In the genomic region with DNA sequence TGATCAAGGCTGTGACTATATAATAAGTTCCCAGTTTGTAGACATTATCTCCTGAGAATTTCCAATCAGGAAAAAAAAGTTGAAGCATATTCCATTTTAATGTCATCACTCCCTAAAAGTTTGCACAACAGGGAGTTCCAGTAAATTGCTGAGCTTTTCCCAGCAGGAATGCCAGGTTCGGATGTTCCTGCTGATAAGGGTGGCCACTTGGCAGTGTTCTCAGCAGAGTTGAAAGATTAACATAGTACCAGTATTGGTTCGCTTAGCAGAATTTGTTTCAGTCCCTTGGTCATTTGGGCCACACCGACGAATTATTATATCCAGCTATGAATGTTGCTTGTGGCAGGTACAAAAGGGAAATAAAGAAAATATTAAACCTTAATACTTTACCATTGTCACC, we compare ENCODE assay signal across 30 cellular contexts. TPM values are rescaled to one million over a fixed set of nuclear protein-coding genes. Genes with fewer than 3 reads are reported as not detected.
DNase-seq lines count a peak whose midpoint lies in the region; ATAC-seq, FAIRE-seq and TF ChIP-seq lines count a peak whose summit lies in the region.
"Had no signal": no experiment of that assay in that cellular context is flagged by ENCODE, and none has a peak within 500 bp of the region (broad histone marks: within the 10 kb centered on the region; RNA-seq: fewer than 3 reads in every experiment).

No MANE protein-coding gene starts in this region.

- no peak for FAIRE-seq in A549 (lab: Jason Lieb, UNC)
- FAIRE-seq: A204.1 had no signal

- H3K23ac ChIP-seq in mesendoderm (ENCODE audit: low read length): no peak overlapping the region

- H4K5ac ChIP-seq in mesendoderm (ENCODE audit: low read length): no peak overlapping the region

- no peaks in the 10 kb centered on the region for H3K36me3 ChIP-seq in adrenal gland (replicated peaks in 1 of 2)
- no peaks in the 10 kb centered on the region for H3K36me3 ChIP-seq in mesendoderm (ENCODE audit: control insufficient read depth, insufficient read depth, low read length)

- DNase-seq in A549 (ENCODE audit: low read depth in 1 of 2, low spot score in 1 of 2) (peak in 1 of 2 experiments; percentile 64), adrenal gland (peak in 6 of 7 donors; percentile 35 to 79 (median 67)), fibroblast of pulmonary artery (ENCODE audit: low read depth) (peak; percentile 83), mesendoderm (peak; percentile 47), NCI-H82 (lab: John Stamatoyannopoulos, UW) (no peak), cerebellar nuclear complex (lab: John Stamatoyannopoulos, UW) (no peak), T-helper 2 cell (no peak)
- DNase-seq: activated CD4-positive, alpha-beta T cell treated with anti-CD3 and anti-CD28 coated beads, Interleukin-2, amount 50 U/mL, for 4 hours; activated CD8-positive, alpha-beta memory T cell treated with anti-CD3 and anti-CD28 coated beads, Interleukin-2, amount 10 ng/mL, durations not matched to agents 7 days and 5 days; activated naive CD4-positive, alpha-beta T cell; activated naive CD8-positive, alpha-beta T cell treated with anti-CD3 and anti-CD28 coated beads, Interleukin-2, amount 50 U/mL, for 24 hours; activated T-cell treated with anti-CD3 and anti-CD28 coated beads, Interleukin-2, amount 50 U/mL, for 4 hours; CD4-positive, alpha-beta memory T cell; effector CD4-positive, alpha-beta T cell; glutamatergic neuron; islet precursor cell; NCI-H1105 treated with DMSO at 0.1 percent for 48 hours; NCI-H187 treated with DMSO at 0.1 percent for 48 hours; NCI-H526; NK-92 treated with Interleukin-12 subunit alpha and Interleukin-12 subunit beta, amount 100 ng/mL, for 24 hours; PC-3; SK-N-SH; stimulated activated naive CD8-positive, alpha-beta T cell treated with anti-CD3 and anti-CD28 coated beads, Interleukin-15, Interleukin-2, amounts not matched to agents 100 U/mL and 50 U/mL, for 24 hours; testis had no signal

- no peak overlapping the region for H2AK5ac ChIP-seq in mesendoderm (ENCODE audit: low read length)

- ATAC-seq in A549 (no peak), HG03196 (IDR thresholded peaks at IDR 0.05; ENCODE audit: unreplicated experiment) (no peak)
- ATAC-seq: activated CD8-positive, alpha-beta memory T cell treated with anti-CD3 and anti-CD28 coated beads, Interleukin-2, amount 10 ng/mL, durations not matched to agents 7 days and 5 days; activated naive CD8-positive, alpha-beta T cell treated with anti-CD3 and anti-CD28 coated beads, Interleukin-2, amount 50 U/mL, for 24 hours; activated T-cell treated with anti-CD3 and anti-CD28 coated beads, Interleukin-2, amount 50 U/mL, for 4 hours; HCT116; PC-3; stimulated activated naive CD8-positive, alpha-beta T cell treated with anti-CD3 and anti-CD28 coated beads, Interleukin-15, Interleukin-2, amounts not matched to agents 100 U/mL and 50 U/mL, for 24 hours had no signal

- TF ChIP-seq RAD21 in A549 (conservative IDR thresholded peaks at IDR 0.05 in 1 of 2, IDR thresholded peaks at IDR 0.05 in 1 of 2): no peak

- H3K18ac ChIP-seq in mesendoderm (ENCODE audit: low read length): no peak overlapping the region

- peak; percentile 31 to 52; a peak in 2 of 5 replicates for TF ChIP-seq EP300 in A549 (IDR thresholded peaks at IDR 0.05)

- H2BK120ac ChIP-seq in mesendoderm (ENCODE audit: low read depth, low read length): no peak overlapping the region

- H3K27me3 ChIP-seq in adrenal gland (no peaks in the 10 kb centered on the region), mesendoderm (ENCODE audit: insufficient read depth, low read length, poor library complexity) (no peaks in the 10 kb centered on the region)
- H3K27me3 ChIP-seq: testis had no signal

- TF ChIP-seq POLR2A in A549 (IDR thresholded peaks at IDR 0.05; ENCODE audit: low read length): no peak
- no peak for TF ChIP-seq POLR2A in adrenal gland (IDR thresholded peaks at IDR 0.05)

- no peak overlapping the region for H3K4me3 ChIP-seq in A549
- H3K4me3 ChIP-seq in adrenal gland: no peak overlapping the region
- H3K4me3 ChIP-seq in fibroblast of pulmonary artery (replicated peaks; ENCODE audit: low read depth, low read length): no peak overlapping the region
- H3K4me3 ChIP-seq in mesendoderm (ENCODE audit: low read length): no peak overlapping the region
- H3K4me3 ChIP-seq: lung, testis had no signal

- no peak overlapping the region for H3K9ac ChIP-seq in mesendoderm (ENCODE audit: low read length)
- H3K9ac ChIP-seq: SK-N-SH had no signal

- H3K4me1 ChIP-seq in A549: peaks cover 75% of the 10 kb centered on the region
- peaks cover 3 to 20% of the 10 kb centered on the region in 2 donors for H3K4me1 ChIP-seq in adrenal gland (replicated peaks in 1 of 2)
- peaks cover 4% of the 10 kb centered on the region for H3K4me1 ChIP-seq in mesendoderm (ENCODE audit: control insufficient read depth, low read depth, low read length)
- H3K4me1 ChIP-seq: testis had no signal

- WGBS in A549 (ENCODE audit: missing lambda C conversion rate): 12% methylated on average over 4 of the region's 4 CpGs
- WGBS in adrenal gland, 4 donors: 56 to 70% (median 66%) methylated on average over 4 of the region's 4 CpGs
- no CpG with 5 or more reads among the region's 4 CpGs for WGBS in mesendoderm (ENCODE audit: extremely low coverage, insufficient coverage, low lambda C conversion rate)

- CTCF ChIA-PET in A549 (lab: Yijun Ruan, JAX): interaction anchor here (7.7 kb wide), 1 partner anchor 30 kb away, joined by 40 read pairs; no protein-coding TSS in a partner anchor

- H3K4me2 ChIP-seq in A549 (peak overlapping the region; percentile 64), mesendoderm (ENCODE audit: low read length) (no peak overlapping the region)
- H3K4me2 ChIP-seq: SK-N-SH had no signal

- H3K4ac ChIP-seq in mesendoderm (ENCODE audit: low read depth, low read length): no peak overlapping the region

- TF ChIP-seq CTCF in A549 (IDR thresholded peaks at IDR 0.05) (no peak), adrenal gland (IDR thresholded peaks at IDR 0.05) (no peak), fibroblast of pulmonary artery (IDR thresholded peaks at IDR 0.05; ENCODE audit: low read length, missing control alignments) (no peak)

- no peak overlapping the region for H2BK15ac ChIP-seq in mesendoderm (replicated peaks; ENCODE audit: low read depth)

- POLR2A ChIA-PET in A549 (lab: Yijun Ruan, JAX): no interaction called here

- intact Hi-C loops in adrenal gland (cut with DNase I): no loop called here

- no peak overlapping the region for H2BK5ac ChIP-seq in mesendoderm (ENCODE audit: low read length)

- H3K56ac ChIP-seq in mesendoderm (ENCODE audit: low read length): no peak overlapping the region

- peak overlapping the region; percentile 82 to 99 for H3K27ac ChIP-seq in A549
- H3K27ac ChIP-seq in adrenal gland: peak overlapping the region in 1 of 5 donors; percentile 17
- H3K27ac ChIP-seq in mesendoderm (ENCODE audit: low read depth, low read length): no peak overlapping the region
- H3K27ac ChIP-seq: testis had no signal

- H3K9me3 ChIP-seq in A549 (peaks cover 13% of the 10 kb centered on the region; the same call in 1 of the 3 replicates), adrenal gland (replicated peaks in 1 of 3) (peaks cover 0 to 7% (median 0%) of the 10 kb centered on the region in 3 donors)
- H3K9me3 ChIP-seq: SK-N-SH, testis had no signal

- H3K79me1 ChIP-seq in mesendoderm (ENCODE audit: low read length): no peaks in the 10 kb centered on the region

- no peak overlapping the region for H4K8ac ChIP-seq in mesendoderm (ENCODE audit: low read depth, low read length)

- no peaks in the 10 kb centered on the region for H3K79me2 ChIP-seq in mesendoderm (ENCODE audit: control insufficient read depth, insufficient read depth, low read length)

TF ChIP-seq in A549, 52 proteins besides CTCF, POLR2A, EP300 and RAD21 (continues in another document):
- no peak for TF ChIP-seq NFE2L2 (conservative IDR thresholded peaks at IDR 0.05; ENCODE audit: low read length)

RNA-seq across cellular contexts. Expression of a gene that starts 5.2 kb away (rescaled TPM):
- polyA plus RNA-seq in A549 (2011; rRNA removed) (59.5 and 122 TPM in 2 replicates), A549 (2017; fragmentation: RNase III; extraction: RNeasy Plus Mini Kit Qiagen cat#74134 plus additional on column Dnase treatment) (9.3 to 10.6 TPM (median 9.4 TPM) in 3 replicates), adrenal gland (10 to 100 TPM in 1 of 3 donors, 1 to 10 TPM in 2; 2.2 to 18.8 (median 5.4) TPM)
- 75.6 and 94.7 TPM in 2 replicates for polyA plus RNA-seq in A549 (2012; cell fraction: cytosol; rRNA removed)
- polyA plus RNA-seq in A549 (2012; cell fraction: nucleus; rRNA removed): 202 and 263 TPM in 2 replicates
- polyA minus RNA-seq in A549 (2011; rRNA and poly(A)+ RNA removed): 17.2 and 37.1 TPM in 2 replicates
- total RNA-seq in adrenal gland: 10 to 100 TPM in 1 of 8 donors, 1 to 10 TPM in 7; 2.4 to 13.9 (median 6.2) TPM
- polyA plus RNA-seq in mesendoderm (2013, experiment 1 of 2): 0.38 TPM
- 0.48 TPM for polyA plus RNA-seq in mesendoderm (2013, experiment 2 of 2)
- total RNA-seq: activated CD8-positive, alpha-beta memory T cell treated with anti-CD3 and anti-CD28 coated beads, Interleukin-2, amount 10 ng/mL, durations not matched to agents 7 days and 5 days; B cell; T-helper 1 cell treated with Interleukin-12 subunit alpha and Interleukin-12 subunit beta and Interleukin-4 antibody, amounts not matched to agents 30 ng/mL and 1 ng/mL, for 36 hours had no signal
- polyA plus RNA-seq: CD4-positive, alpha-beta memory T cell had no signal

RNA-seq across cellular contexts. Expression of a gene that starts 53.8 kb away (rescaled TPM):
- polyA plus RNA-seq in A549 (2011; rRNA removed) (13.9 and 19.3 TPM in 2 replicates), A549 (2017; fragmentation: RNase III; extraction: RNeasy Plus Mini Kit Qiagen cat#74134 plus additional on column Dnase treatment) (6.3 to 9.0 TPM (median 8.5 TPM) in 3 replicates), adrenal gland (10 to 100 TPM in 2 of 3 donors, 1 to 10 TPM in 1; 9.8 to 25.9 (median 10.3) TPM)
- polyA plus RNA-seq in A549 (2012; cell fraction: cytosol; rRNA removed): 4.4 TPM in 2 replicates
- polyA plus RNA-seq in A549 (2012; cell fraction: nucleus; rRNA removed): 2.8 and 4.1 TPM in 2 replicates
- polyA minus RNA-seq in A549 (2011; rRNA and poly(A)+ RNA removed): 9.5 and 10.2 TPM in 2 replicates
- 10 to 100 TPM; 13.2 to 21.8 (median 15.9) TPM for total RNA-seq in adrenal gland
- 9.4 TPM for polyA plus RNA-seq in mesendoderm (2013, experiment 1 of 2)
- polyA plus RNA-seq in mesendoderm (2013, experiment 2 of 2): 9.9 TPM

Comparison
In these comparisons a context has a peak if more than half of its experiments do, and no peak if none do; other contexts are left out.
1. DNase-seq: peak in adrenal gland (6 of 7), fibroblast of pulmonary artery (single experiment) and mesendoderm (single experiment); none in NCI-H82 (single experiment), cerebellar nuclear complex (0 of 2) and T-helper 2 cell (0 of 5).